ENCODE assay signal across 28 cellular contexts in the genomic region with DNA sequence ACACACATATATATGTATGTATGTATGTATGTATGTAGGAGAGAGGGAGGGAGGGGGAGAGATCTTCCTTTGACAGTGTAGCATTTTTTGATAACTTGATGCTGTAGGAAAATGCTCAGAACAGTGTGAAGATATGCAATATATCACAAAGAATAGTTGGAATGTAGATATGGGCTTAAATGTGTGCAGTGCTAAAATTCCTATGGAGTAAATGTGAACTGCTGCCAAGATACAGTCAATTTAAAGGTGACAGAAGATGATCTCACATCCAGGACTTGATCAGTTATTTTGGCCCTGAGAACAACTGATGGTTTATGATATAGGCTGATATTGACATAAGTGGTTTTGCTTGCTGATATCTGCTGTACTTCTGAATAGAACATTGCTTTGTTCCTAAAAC.
DNase-seq lines count a peak whose midpoint lies in the region; ATAC-seq, FAIRE-seq and TF ChIP-seq lines count a peak whose summit lies in the region.
"Had no signal": no experiment of that assay in that cellular context is flagged by ENCODE, and none has a peak within 500 bp of the region (broad histone marks: within the 10 kb centered on the region; RNA-seq: fewer than 3 reads in every experiment).

No MANE protein-coding gene starts in this region.

- H3K4me2 ChIP-seq in IMR-90 (ENCODE audit: low read depth, low read length) (no peak overlapping the region), PC-3 (ENCODE audit: low read length) (no peak overlapping the region)

- H3K36me3 ChIP-seq in IMR-90 (ENCODE audit: control insufficient read depth, insufficient read depth, low read length) (peaks cover 1% of the 10 kb centered on the region; the same call in 1 of the 2 replicates), PC-3 (ENCODE audit: low read depth, low read length) (no peaks in the 10 kb centered on the region), breast epithelium (no peaks in the 10 kb centered on the region)

- TF ChIP-seq POLR2A in IMR-90 (IDR thresholded peaks at IDR 0.05; ENCODE audit: low read depth, low read length) (no peak), breast epithelium (IDR thresholded peaks at IDR 0.05) (no peak)

- H3K14ac ChIP-seq in IMR-90 (replicated peaks; ENCODE audit: low read depth, low read length), result no peak overlapping the region

- H4K8ac ChIP-seq in IMR-90 (ENCODE audit: low read depth in 2 of 2, low read length in 2 of 2), result no peak overlapping the region

- no peak overlapping the region for H2BK120ac ChIP-seq in IMR-90 (ENCODE audit: low read depth, low read length)

- dilution Hi-C loops in IMR-90 (cut with HindIII; ENCODE audit: low sequenced_read_pairs, unreplicated experiment), result no loop called here

- POLR2A ChIA-PET in IMR-90 (lab: Charles Lee; ENCODE audit: unreplicated experiment) (no interaction called here), PC-3 (lab: Charles Lee; ENCODE audit: unreplicated experiment) (no interaction called here)

- no peak overlapping the region for H3K56ac ChIP-seq in IMR-90 (ENCODE audit: extremely low read depth, insufficient read depth, low read length)

- H3K27me3 ChIP-seq in IMR-90 (ENCODE audit: control insufficient read depth, insufficient read depth, low read length) (no peaks in the 10 kb centered on the region), PC-3 (ENCODE audit: low read length) (no peaks in the 10 kb centered on the region), breast epithelium (no peaks in the 10 kb centered on the region)

- no peak overlapping the region for H2BK20ac ChIP-seq in IMR-90 (ENCODE audit: low read depth, low read length)

- H2BK15ac ChIP-seq in IMR-90 (ENCODE audit: low read depth, low read length), result peak overlapping the region; percentile 79; the same call in 1 of the 3 replicates

- H3K79me1 ChIP-seq in IMR-90 (ENCODE audit: low read depth in 1 of 2, low read length in 2 of 2), result no peaks in the 10 kb centered on the region

- DNase-seq in IMR-90 (no peak), PC-3 (peak; percentile 62), breast epithelium (ENCODE audit: low spot score in 2 of 2) (no peak), urothelium cell line (ENCODE audit: low spot score) (no peak)
- no peak for DNase-seq in activated naive CD4-positive, alpha-beta T cell treated with anti-CD3 and anti-CD28 coated beads, Interleukin-2, amount 50 U/mL, for 72 hours (ENCODE audit: low spot score in 2 of 2)
- DNase-seq: C1 segment of cervical spinal cord; Caco-2; CD4-positive, alpha-beta memory T cell; DMS 273 treated with DMSO at 0.1 percent for 48 hours; DMS79; EL; GDM1; Karpas-422; NCI-H1105 treated with DMSO at 0.1 percent for 48 hours; NCI-H146; NCI-H1930; NCI-H446; NCI-H524 treated with DMSO at 0.1 percent for 48 hours; NCI-H82; NK-92 treated with Interleukin-12 subunit alpha and Interleukin-12 subunit beta, amount 100 ng/mL, for 24 hours; SIG-M5 had no signal

- H4K5ac ChIP-seq in IMR-90 (ENCODE audit: low read depth, low read length), result no peak overlapping the region

- H2AK9ac ChIP-seq in IMR-90 (replicated peaks; ENCODE audit: low read depth, low read length, poor library complexity), result no peak overlapping the region

- H2AFZ ChIP-seq in IMR-90 (replicated peaks; ENCODE audit: low read length, poor library complexity) (no peak overlapping the region), PC-3 (ENCODE audit: low read length) (no peak overlapping the region)

- H3F3A ChIP-seq in PC-3 (ENCODE audit: low read length, unreplicated experiment), result peaks cover 11% of the 10 kb centered on the region

- H2BK5ac ChIP-seq in IMR-90 (ENCODE audit: low read depth, low read length, poor library complexity, severe bottlenecking), result no peak overlapping the region

- no peak overlapping the region for H4K91ac ChIP-seq in IMR-90 (ENCODE audit: insufficient read depth, low read depth, low read length)

- BruUV-seq in IMR-90 (replicated peaks; lab: Mats Ljungman, UMichigan), result no TSS peak
- no TSS peak for BruUV-seq in PC-3 (replicated peaks; lab: Mats Ljungman, UMichigan)

- in situ Hi-C loops in IMR-90 (cut with MboI; ENCODE audit: low sequenced_read_pairs), result no loop called here

- no peaks in the 10 kb centered on the region for H3K79me2 ChIP-seq in PC-3 (ENCODE audit: low read length)

- H3K4me1 ChIP-seq in IMR-90 (ENCODE audit: control insufficient read depth, insufficient read depth, low read length) (peaks cover 9% of the 10 kb centered on the region), PC-3 (ENCODE audit: insufficient read depth, low read length) (peaks cover 55% of the 10 kb centered on the region), breast epithelium (peaks cover 0 to 15% of the 10 kb centered on the region in 2 donors)

- H3K36me3 Mint-ChIP-seq in activated naive CD4-positive, alpha-beta T cell treated with anti-CD3 and anti-CD28 coated beads, Interleukin-2, amount 50 U/mL, for 72 hours, result peaks cover 9 to 12% of the 10 kb centered on the region in 2 donors

- no peak overlapping the region for H3K4ac ChIP-seq in IMR-90 (ENCODE audit: low read depth, low read length)

- intact Hi-C loops in IMR-90 (cut with micrococcal nuclease) (no loop called here), PC-3 (cut with micrococcal nuclease) (no loop called here), breast epithelium (cut with DNase I; ENCODE audit: low total_unique reads) (no loop called here)

- CTCF ChIA-PET in IMR-90 (lab: Yijun Ruan, JAX), result no interaction called here
- CTCF ChIA-PET in PC-3 (lab: Charles Lee), result no interaction called here

- H3K18ac ChIP-seq in IMR-90 (ENCODE audit: low read depth, low read length), result no peak overlapping the region

- H3K27ac ChIP-seq in IMR-90 (ENCODE audit: insufficient read depth, low read length), result no peak overlapping the region
- no peak overlapping the region for H3K27ac ChIP-seq in PC-3 (ENCODE audit: low read length)
- peak overlapping the region; percentile 22 to 48 for H3K27ac ChIP-seq in breast epithelium
- H3K27ac ChIP-seq: HL-60 had no signal

- no peaks in the 10 kb centered on the region for H3K9me3 ChIP-seq in IMR-90 (ENCODE audit: control insufficient read depth, insufficient read depth, low read length)
- H3K9me3 ChIP-seq in PC-3 (ENCODE audit: low read length), result no peaks in the 10 kb centered on the region
- H3K9me3 ChIP-seq in breast epithelium, result no peaks in the 10 kb centered on the region
- H3K9me3 ChIP-seq: Caco-2 had no signal

- no peak overlapping the region for H3K23ac ChIP-seq in IMR-90 (ENCODE audit: low read depth, low read length)

- H3K27ac Mint-ChIP-seq in activated naive CD4-positive, alpha-beta T cell treated with anti-CD3 and anti-CD28 coated beads, Interleukin-2, amount 50 U/mL, for 72 hours, result no peak overlapping the region

- 0 out of 2 replicates have a peak overlapping the region, but pooled peaks have one; percentile 30 for H2AK5ac ChIP-seq in IMR-90 (ENCODE audit: low read depth, low read length)

- H4K20me1 ChIP-seq in IMR-90 (ENCODE audit: insufficient read depth, low read length) (no peaks in the 10 kb centered on the region), PC-3 (ENCODE audit: low read length) (no peaks in the 10 kb centered on the region)

- no peaks in the 10 kb centered on the region for H3K9me3 Mint-ChIP-seq in activated naive CD4-positive, alpha-beta T cell treated with anti-CD3 and anti-CD28 coated beads, Interleukin-2, amount 50 U/mL, for 72 hours
- H3K9me3 Mint-ChIP-seq: CD4-positive, alpha-beta memory T cell had no signal

- ATAC-seq in IMR-90 (ENCODE audit: low read depth), result no peak
- no peak; the same call in 1 of the 2 replicates for ATAC-seq in PC-3
- ATAC-seq in GM19395 (IDR thresholded peaks at IDR 0.05; ENCODE audit: unreplicated experiment), result no peak
- ATAC-seq in GM21381 (IDR thresholded peaks at IDR 0.05; ENCODE audit: unreplicated experiment), result no peak
- no peak for ATAC-seq in activated naive CD4-positive, alpha-beta T cell treated with anti-CD3 and anti-CD28 coated beads, Interleukin-2, amount 50 U/mL, for 72 hours
- ATAC-seq: GM12878, HCT116, Panc1 had no signal

- H3K9ac ChIP-seq in IMR-90 (ENCODE audit: low read depth, low read length), result no peak overlapping the region
- H3K9ac ChIP-seq in PC-3 (ENCODE audit: low read length), result no peak overlapping the region

- no peaks in the 10 kb centered on the region for H3K9me2 ChIP-seq in PC-3 (replicated peaks; ENCODE audit: low read length)

- TF ChIP-seq CTCF in IMR-90 (conservative IDR thresholded peaks at IDR 0.05; ENCODE audit: low read depth, low read length) (no peak), PC-3 (conservative IDR thresholded peaks at IDR 0.05; ENCODE audit: low read depth, low read length) (no peak), breast epithelium (IDR thresholded peaks at IDR 0.05) (no peak)

- no peak overlapping the region for H3K4me3 ChIP-seq in IMR-90 (ENCODE audit: insufficient read depth, low read depth, low read length)
- no peak overlapping the region for H3K4me3 ChIP-seq in PC-3 (ENCODE audit: low read length)
- no peak overlapping the region for H3K4me3 ChIP-seq in breast epithelium
- H3K4me3 ChIP-seq: GM12878 had no signal

- peaks cover 8% of the 10 kb centered on the region; the same call in 1 of the 2 replicates for H3K9me1 ChIP-seq in IMR-90 (ENCODE audit: insufficient read depth, low read length)

- FAIRE-seq in urothelium cell line (lab: Jason Lieb, UNC), result peak; percentile 73
- FAIRE-seq: GM12878, H1 had no signal

- no peak for TF ChIP-seq RAD21 in IMR-90 (IDR thresholded peaks at IDR 0.05; ENCODE audit: low read length)

TF ChIP-seq in IMR-90, 13 proteins besides CTCF, POLR2A, EP300 and RAD21 (continues in another document):
- no peak for TF ChIP-seq MXI1 (IDR thresholded peaks at IDR 0.05; ENCODE audit: borderline replicate concordance, low read depth, low read length)
- TF ChIP-seq USF2 (IDR thresholded peaks at IDR 0.05; ENCODE audit: low read depth, low read length), result no peak
- no peak for TF ChIP-seq CEBPB (IDR thresholded peaks at IDR 0.05; ENCODE audit: low read depth, low read length)
- no peak for TF ChIP-seq BHLHE40 (IDR thresholded peaks at IDR 0.05; ENCODE audit: low read depth, low read length)
- no peak for TF ChIP-seq CHD1 (IDR thresholded peaks at IDR 0.05; ENCODE audit: low read depth, low read length)
- TF ChIP-seq NFE2L2 (IDR thresholded peaks at IDR 0.05; ENCODE audit: low read depth, low read length), result no peak
- no peak for TF ChIP-seq FOS (IDR thresholded peaks at IDR 0.05; ENCODE audit: low read depth, low read length)
- TF ChIP-seq RFX5 (IDR thresholded peaks at IDR 0.05; ENCODE audit: low read depth, low read length), result no peak
- TF ChIP-seq RCOR1 (IDR thresholded peaks at IDR 0.05; ENCODE audit: insufficient replicate concordance, low read length), result no peak

Comparison
In these comparisons a context has a peak if more than half of its experiments do, and no peak if none do; other contexts are left out.
1. H3K27ac ChIP-seq: peak in breast epithelium (2 of 2); none in IMR-90 (single experiment) and PC-3 (single experiment).